In genomic region chr5:142013734-142014495, GRCh38 we compare ENCODE assay signal across 6 cellular contexts. TPM values are rescaled to one million over a fixed set of nuclear protein-coding genes. Genes with fewer than 3 reads are reported as not detected.
DNase-seq lines count a peak whose midpoint lies in the region; ATAC-seq and TF ChIP-seq lines count a peak whose summit lies in the region.

No MANE protein-coding gene starts in this region.

- H3K9ac ChIP-seq in mucosa of rectum (ENCODE audit: low read depth in 1 of 2, low read length in 2 of 2): peak overlapping the region in 1 of 2 donors; percentile 27

- in situ Hi-C loops in KBM-7 (cut with MboI; ENCODE audit: low pct_unique_long_range_greater_than_20kb, low sequenced_read_pairs): loop anchor here (25.0 kb wide), 1 partner anchor 123 kb away; no protein-coding TSS in a partner anchor

- peak overlapping the region; percentile 97 for H3K27ac Mint-ChIP-seq in activated naive CD8-positive, alpha-beta T cell treated with anti-CD3 and anti-CD28 coated beads for 36 hours

- H3K4me3 Mint-ChIP-seq in activated naive CD8-positive, alpha-beta T cell treated with anti-CD3 and anti-CD28 coated beads for 36 hours: peak overlapping the region; percentile 87

- peaks cover 28% of the 10 kb centered on the region for H3K36me3 Mint-ChIP-seq in activated naive CD8-positive, alpha-beta T cell treated with anti-CD3 and anti-CD28 coated beads for 36 hours

- no peaks in the 10 kb centered on the region for H3K9me3 ChIP-seq in mucosa of rectum (ENCODE audit: control insufficient read depth in 2 of 2, low read length in 2 of 2)

- POLR2A ChIA-PET in HEK293T (lab: Yijun Ruan, JAX): interaction anchor here (1.2 to 3.8 kb wide), 8 partner anchors 11 to 129 kb away, joined by 3 to 33 read pairs (median 6); partner anchors contain the start of genes NDFIP1 and RNF14

- no peak overlapping the region for H3K4me3 ChIP-seq in mucosa of rectum (ENCODE audit: low read length in 2 of 2)

- H3K27me3 Mint-ChIP-seq in activated naive CD8-positive, alpha-beta T cell treated with anti-CD3 and anti-CD28 coated beads for 36 hours: peaks cover 3% of the 10 kb centered on the region

- CTCF ChIA-PET in HEK293T (lab: Yijun Ruan, JAX): interaction anchor here (0.8 to 4.4 kb wide), 3 partner anchors 74 to 130 kb away, joined by 3 to 57 read pairs (median 13); partner anchors contain the start of gene NDFIP1

- no peaks in the 10 kb centered on the region for H3K27me3 ChIP-seq in mucosa of rectum (ENCODE audit: control insufficient read depth in 2 of 2, insufficient read depth in 2 of 2, low read length in 2 of 2)

- peaks cover 76% of the 10 kb centered on the region for H3K4me1 Mint-ChIP-seq in activated naive CD8-positive, alpha-beta T cell treated with anti-CD3 and anti-CD28 coated beads for 36 hours

- DNase-seq in GM04503 (ENCODE audit: low read depth) (peak; percentile 36), HEK293T (ENCODE audit: extremely low spot score) (no peak), KBM-7 (no peak)
- peak; percentile 12 for DNase-seq in activated naive CD8-positive, alpha-beta T cell treated with anti-CD3 and anti-CD28 coated beads for 36 hours

- H3K36me3 ChIP-seq in mucosa of rectum (ENCODE audit: control insufficient read depth in 2 of 2, insufficient read depth in 2 of 2, low read length in 2 of 2): no peaks in the 10 kb centered on the region

- peaks cover 7 to 16% of the 10 kb centered on the region in 2 donors for H3K4me1 ChIP-seq in mucosa of rectum (ENCODE audit: control insufficient read depth in 2 of 2, insufficient read depth in 2 of 2, low read length in 2 of 2)

- H3K27ac ChIP-seq in mucosa of rectum (ENCODE audit: low read depth in 2 of 2, low read length in 2 of 2): peak overlapping the region; percentile 1 to 27

- peaks cover 3% of the 10 kb centered on the region for H3K9me3 Mint-ChIP-seq in activated naive CD8-positive, alpha-beta T cell treated with anti-CD3 and anti-CD28 coated beads for 36 hours

- no peak for ATAC-seq in HG03469 (IDR thresholded peaks at IDR 0.05; ENCODE audit: unreplicated experiment)

TF ChIP-seq in HEK293T, 16 proteins besides CTCF, POLR2A, EP300 and RAD21:
- TF ChIP-seq ELF4 (IDR thresholded peaks at IDR 0.05) (no peak), NFRKB (IDR thresholded peaks at IDR 0.05) (no peak), FOXM1 (IDR thresholded peaks at IDR 0.05; ENCODE audit: borderline replicate concordance) (no peak), FOXA1 (IDR thresholded peaks at IDR 0.05) (no peak), HDGF (IDR thresholded peaks at IDR 0.05; ENCODE audit: borderline replicate concordance) (no peak), LEF1 (IDR thresholded peaks at IDR 0.05; ENCODE audit: borderline replicate concordance) (no peak), TARDBP (IDR thresholded peaks at IDR 0.05) (no peak), ZNF384 (IDR thresholded peaks at IDR 0.05) (no peak), BHLHE40 (IDR thresholded peaks at IDR 0.05; ENCODE audit: borderline replicate concordance) (no peak), PKNOX1 (IDR thresholded peaks at IDR 0.05) (no peak), SUZ12 (IDR thresholded peaks at IDR 0.05) (no peak), SP1 (IDR thresholded peaks at IDR 0.05) (no peak), CTBP1 (IDR thresholded peaks at IDR 0.05; ENCODE audit: borderline replicate concordance) (no peak), FOXK2 (IDR thresholded peaks at IDR 0.05) (no peak), ARNT (IDR thresholded peaks at IDR 0.05) (no peak), L3MBTL2 (conservative IDR thresholded peaks at IDR 0.05) (no peak)
TF ChIP-seq in HEK293T: peak in this region for 0.

RNA-seq across cellular contexts. Expression of gene GNPDA1, which starts 1.1 kb away (rescaled TPM):
- total RNA-seq in activated naive CD8-positive, alpha-beta T cell treated with anti-CD3 and anti-CD28 coated beads for 36 hours: 100 to 1,000 TPM; 140 to 148 TPM

RNA-seq across cellular contexts. Expression of gene RNF14, which starts 45.0 kb away (rescaled TPM):
- 10 to 100 TPM; 44.9 to 45.4 TPM for total RNA-seq in activated naive CD8-positive, alpha-beta T cell treated with anti-CD3 and anti-CD28 coated beads for 36 hours

RNA-seq across cellular contexts. Expression of gene PCDH12, which starts 55.9 kb away (rescaled TPM):
- total RNA-seq in activated naive CD8-positive, alpha-beta T cell treated with anti-CD3 and anti-CD28 coated beads for 36 hours: 1 to 10 TPM; 1.3 to 1.5 TPM

Comparison
In these comparisons a context has a peak if more than half of its experiments do, and no peak if none do; other contexts are left out.
1. DNase-seq: peak in GM04503 (single experiment) and activated naive CD8-positive, alpha-beta T cell treated with anti-CD3 and anti-CD28 coated beads for 36 hours (single experiment); none in HEK293T (single experiment) and KBM-7 (single experiment).